Comparison of ENCODE assay signal across 1 cellular context in genomic region chr9:122125158-122125890, GRCh38.
TF ChIP-seq lines count a peak whose summit lies in the region.

No MANE protein-coding gene starts in this region.

TF ChIP-seq in HepG2, 621 proteins besides CTCF, POLR2A, EP300 and RAD21 (continued from another document):
- TF ChIP-seq, protein P1, sequence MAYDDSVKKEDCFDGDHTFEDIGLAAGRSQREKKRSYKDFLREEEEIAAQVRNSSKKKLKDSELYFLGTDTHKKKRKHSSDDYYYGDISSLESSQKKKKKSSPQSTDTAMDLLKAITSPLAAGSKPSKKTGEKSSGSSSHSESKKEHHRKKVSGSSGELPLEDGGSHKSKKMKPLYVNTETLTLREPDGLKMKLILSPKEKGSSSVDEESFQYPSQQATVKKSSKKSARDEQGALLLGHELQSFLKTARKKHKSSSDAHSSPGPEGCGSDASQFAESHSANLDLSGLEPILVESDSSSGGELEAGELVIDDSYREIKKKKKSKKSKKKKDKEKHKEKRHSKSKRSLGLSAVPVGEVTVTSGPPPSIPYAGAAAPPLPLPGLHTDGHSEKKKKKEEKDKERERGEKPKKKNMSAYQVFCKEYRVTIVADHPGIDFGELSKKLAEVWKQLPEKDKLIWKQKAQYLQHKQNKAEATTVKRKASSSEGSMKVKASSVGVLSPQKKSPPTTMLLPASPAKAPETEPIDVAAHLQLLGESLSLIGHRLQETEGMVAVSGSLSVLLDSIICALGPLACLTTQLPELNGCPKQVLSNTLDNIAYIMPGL (CRISPR knock-in tag; IDR thresholded peaks at IDR 0.05; ENCODE audit: borderline replicate concordance in 1 of 2, low read depth in 1 of 2): peak in 1 of 2 experiments; percentile 31; a peak in 1 of 4 replicates
- TF ChIP-seq EED (CRISPR knock-in tag; IDR thresholded peaks at IDR 0.05): no peak
- no peak for TF ChIP-seq ZNF33A (CRISPR knock-in tag; IDR thresholded peaks at IDR 0.05; ENCODE audit: borderline replicate concordance)
- TF ChIP-seq ZBTB37 (CRISPR knock-in tag; IDR thresholded peaks at IDR 0.05): no peak
- TF ChIP-seq PAWR (CRISPR knock-in tag; IDR thresholded peaks at IDR 0.05; ENCODE audit: borderline replicate concordance): no peak
- no peak for TF ChIP-seq MAZ (IDR thresholded peaks at IDR 0.05; ENCODE audit: borderline replicate concordance, low read depth, low read length)
- no peak for TF ChIP-seq MAZ (CRISPR knock-in tag; IDR thresholded peaks at IDR 0.05; ENCODE audit: low read depth)
- TF ChIP-seq CBX1 (IDR thresholded peaks at IDR 0.05; ENCODE audit: low read depth): no peak
- no peak for TF ChIP-seq ZMYM2 (CRISPR knock-in tag; IDR thresholded peaks at IDR 0.05)
- no peak for TF ChIP-seq CERS6 (CRISPR knock-in tag; IDR thresholded peaks at IDR 0.05)
- no peak for TF ChIP-seq NR2F6 (IDR thresholded peaks at IDR 0.05)
- no peak for TF ChIP-seq NR2F6 (CRISPR knock-in tag; IDR thresholded peaks at IDR 0.05)
- no peak for TF ChIP-seq ZNF12 (CRISPR knock-in tag; IDR thresholded peaks at IDR 0.05)
- TF ChIP-seq, protein P2, sequence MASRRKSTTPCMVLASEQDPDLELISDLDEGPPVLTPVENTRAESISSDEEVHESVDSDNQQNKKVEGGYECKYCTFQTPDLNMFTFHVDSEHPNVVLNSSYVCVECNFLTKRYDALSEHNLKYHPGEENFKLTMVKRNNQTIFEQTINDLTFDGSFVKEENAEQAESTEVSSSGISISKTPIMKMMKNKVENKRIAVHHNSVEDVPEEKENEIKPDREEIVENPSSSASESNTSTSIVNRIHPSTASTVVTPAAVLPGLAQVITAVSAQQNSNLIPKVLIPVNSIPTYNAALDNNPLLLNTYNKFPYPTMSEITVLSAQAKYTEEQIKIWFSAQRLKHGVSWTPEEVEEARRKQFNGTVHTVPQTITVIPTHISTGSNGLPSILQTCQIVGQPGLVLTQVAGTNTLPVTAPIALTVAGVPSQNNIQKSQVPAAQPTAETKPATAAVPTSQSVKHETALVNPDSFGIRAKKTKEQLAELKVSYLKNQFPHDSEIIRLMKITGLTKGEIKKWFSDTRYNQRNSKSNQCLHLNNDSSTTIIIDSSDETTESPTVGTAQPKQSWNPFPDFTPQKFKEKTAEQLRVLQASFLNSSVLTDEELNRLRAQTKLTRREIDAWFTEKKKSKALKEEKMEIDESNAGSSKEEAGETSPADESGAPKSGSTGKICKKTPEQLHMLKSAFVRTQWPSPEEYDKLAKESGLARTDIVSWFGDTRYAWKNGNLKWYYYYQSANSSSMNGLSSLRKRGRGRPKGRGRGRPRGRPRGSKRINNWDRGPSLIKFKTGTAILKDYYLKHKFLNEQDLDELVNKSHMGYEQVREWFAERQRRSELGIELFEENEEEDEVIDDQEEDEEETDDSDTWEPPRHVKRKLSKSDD (CRISPR knock-in tag; IDR thresholded peaks at IDR 0.05; ENCODE audit: low read depth): no peak
- no peak for TF ChIP-seq AKNA (CRISPR knock-in tag; IDR thresholded peaks at IDR 0.05; ENCODE audit: borderline replicate concordance)
- TF ChIP-seq ZNF878 (CRISPR knock-in tag; IDR thresholded peaks at IDR 0.05): no peak
- peak; percentile 51 for TF ChIP-seq ZNF883 (CRISPR knock-in tag; IDR thresholded peaks at IDR 0.05; ENCODE audit: not compliant biosample characterization)
- TF ChIP-seq, protein P3, sequence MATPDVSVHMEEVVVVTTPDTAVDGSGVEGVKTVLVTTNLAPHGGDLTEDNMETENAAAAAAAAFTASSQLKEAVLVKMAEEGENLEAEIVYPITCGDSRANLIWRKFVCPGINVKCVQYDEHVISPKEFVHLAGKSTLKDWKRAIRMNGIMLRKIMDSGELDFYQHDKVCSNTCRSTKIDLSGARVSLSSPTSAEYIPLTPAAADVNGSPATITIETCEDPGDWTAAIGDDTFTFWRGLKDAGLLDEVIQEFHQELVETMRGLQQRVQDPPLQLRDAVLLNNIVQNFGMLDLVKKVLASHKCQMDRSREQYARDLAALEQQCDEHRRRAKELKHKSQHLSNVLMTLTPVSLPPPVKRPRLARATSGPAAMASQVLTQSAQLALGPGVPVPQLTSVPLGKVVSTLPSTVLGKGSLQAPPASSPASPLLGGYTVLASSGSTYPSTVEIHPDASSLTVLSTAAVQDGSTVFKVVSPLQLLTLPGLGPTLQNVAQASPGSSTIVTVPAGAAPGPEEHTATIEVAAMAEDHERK (CRISPR knock-in tag; IDR thresholded peaks at IDR 0.05; ENCODE audit: low read depth): no peak
- TF ChIP-seq MAFK (conservative IDR thresholded peaks at IDR 0.05 in 1 of 2, IDR thresholded peaks at IDR 0.05 in 1 of 2; ENCODE audit: low read length in 2 of 2): no peak
- TF ChIP-seq TP53 (CRISPR knock-in tag; conservative IDR thresholded peaks at IDR 0.05): no peak
- TF ChIP-seq THAP9 (CRISPR knock-in tag; IDR thresholded peaks at IDR 0.05; ENCODE audit: borderline replicate concordance): 0 out of 2 replicates have a peak, but pooled peaks have one; percentile 31
- TF ChIP-seq SIX1 (CRISPR knock-in tag; IDR thresholded peaks at IDR 0.05; ENCODE audit: borderline replicate concordance): no peak
- no peak for TF ChIP-seq ZNF773 (CRISPR knock-in tag; IDR thresholded peaks at IDR 0.05; ENCODE audit: borderline replicate concordance)
- 0 out of 2 replicates have a peak, but pooled peaks have one; percentile 23 for TF ChIP-seq ETV6 (CRISPR knock-in tag; conservative IDR thresholded peaks at IDR 0.05)
- no peak for TF ChIP-seq ZNF768 (CRISPR knock-in tag; IDR thresholded peaks at IDR 0.05)
- no peak for TF ChIP-seq ZNF17 (CRISPR knock-in tag; IDR thresholded peaks at IDR 0.05)
- no peak for TF ChIP-seq REXO4 (CRISPR knock-in tag; IDR thresholded peaks at IDR 0.05; ENCODE audit: borderline replicate concordance)
- TF ChIP-seq, protein P4, sequence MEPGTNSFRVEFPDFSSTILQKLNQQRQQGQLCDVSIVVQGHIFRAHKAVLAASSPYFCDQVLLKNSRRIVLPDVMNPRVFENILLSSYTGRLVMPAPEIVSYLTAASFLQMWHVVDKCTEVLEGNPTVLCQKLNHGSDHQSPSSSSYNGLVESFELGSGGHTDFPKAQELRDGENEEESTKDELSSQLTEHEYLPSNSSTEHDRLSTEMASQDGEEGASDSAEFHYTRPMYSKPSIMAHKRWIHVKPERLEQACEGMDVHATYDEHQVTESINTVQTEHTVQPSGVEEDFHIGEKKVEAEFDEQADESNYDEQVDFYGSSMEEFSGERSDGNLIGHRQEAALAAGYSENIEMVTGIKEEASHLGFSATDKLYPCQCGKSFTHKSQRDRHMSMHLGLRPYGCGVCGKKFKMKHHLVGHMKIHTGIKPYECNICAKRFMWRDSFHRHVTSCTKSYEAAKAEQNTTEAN (CRISPR knock-in tag; conservative IDR thresholded peaks at IDR 0.05): no peak
- TF ChIP-seq HDAC6 (IDR thresholded peaks at IDR 0.05; ENCODE audit: low read depth, low read length): no peak
- no peak for TF ChIP-seq SALL1 (CRISPR knock-in tag; IDR thresholded peaks at IDR 0.05)
- TF ChIP-seq RELA (CRISPR knock-in tag; IDR thresholded peaks at IDR 0.05): no peak
- no peak for TF ChIP-seq MIXL1 (CRISPR knock-in tag; IDR thresholded peaks at IDR 0.05)
- TF ChIP-seq ZBTB10 (CRISPR knock-in tag; IDR thresholded peaks at IDR 0.05; ENCODE audit: borderline replicate concordance): no peak
- no peak for TF ChIP-seq ONECUT2 (CRISPR knock-in tag; IDR thresholded peaks at IDR 0.05)
- TF ChIP-seq ZBTB38 (CRISPR knock-in tag; IDR thresholded peaks at IDR 0.05): no peak
- TF ChIP-seq GATA4 (IDR thresholded peaks at IDR 0.05; ENCODE audit: borderline replicate concordance, low read depth): no peak
- TF ChIP-seq ZNF652 (CRISPR knock-in tag; IDR thresholded peaks at IDR 0.05; ENCODE audit: borderline replicate concordance, low read depth): no peak
- TF ChIP-seq DPF2 (CRISPR knock-in tag; IDR thresholded peaks at IDR 0.05; ENCODE audit: borderline replicate concordance, low read depth): 0 out of 2 replicates have a peak, but pooled peaks have one; percentile 2
- TF ChIP-seq BCL6 (CRISPR knock-in tag; IDR thresholded peaks at IDR 0.05): no peak
TF ChIP-seq in HepG2: peak in this region for 57.
